Comparison of ENCODE assay signal across 15 cellular contexts in genomic region chr18:406677-407076, GRCh38.
DNase-seq lines count a peak whose midpoint lies in the region; ATAC-seq and TF ChIP-seq lines count a peak whose summit lies in the region.
"Had no signal": no experiment of that assay in that cellular context is flagged by ENCODE, and none has a peak within 500 bp of the region (broad histone marks: within the 10 kb centered on the region; RNA-seq: fewer than 3 reads in every experiment).

No MANE protein-coding gene starts in this region.

- H3K4me1 Mint-ChIP-seq in osteocyte (ENCODE audit: unreplicated experiment): peaks cover 24% of the 10 kb centered on the region
- H3K4me1 Mint-ChIP-seq: CD4-positive, alpha-beta memory T cell; H9 had no signal

- DNase-seq in SK-N-MC (ENCODE audit: low read depth, low spot score) (no peak), mesendoderm (no peak), osteocyte (ENCODE audit: extremely low spot score, unreplicated experiment) (no peak), HuH-7 (ENCODE audit: low spot score) (no peak), prostate gland (ENCODE audit: low spot score) (no peak), DMS53 treated with DMSO at 0.1 percent for 48 hours (lab: John Stamatoyannopoulos, UW; ENCODE audit: unreplicated experiment) (no peak)
- DNase-seq: BE2C; CD4-positive, alpha-beta memory T cell; DMS79 treated with DMSO at 0.1 percent for 48 hours; EL; GOT3; H9 had no signal

- H4K5ac ChIP-seq in mesendoderm (ENCODE audit: low read length): no peak overlapping the region

- H3K27me3 Mint-ChIP-seq in osteocyte (ENCODE audit: unreplicated experiment): no peaks in the 10 kb centered on the region

- H3K4me1 ChIP-seq in ACC112 (ENCODE audit: control insufficient read depth, insufficient read depth, low read length, unreplicated experiment): peaks cover 22% of the 10 kb centered on the region
- H3K4me1 ChIP-seq in mesendoderm (ENCODE audit: control insufficient read depth, low read depth, low read length): no peaks in the 10 kb centered on the region
- no peaks in the 10 kb centered on the region for H3K4me1 ChIP-seq in prostate gland (replicated peaks)
- H3K4me1 ChIP-seq: BE2C had no signal

- no peak overlapping the region for H3K4ac ChIP-seq in mesendoderm (ENCODE audit: low read depth, low read length)

- H3K4me2 ChIP-seq in mesendoderm (ENCODE audit: low read length): no peak overlapping the region

- no peak overlapping the region for H2BK15ac ChIP-seq in mesendoderm (replicated peaks; ENCODE audit: low read depth)

- no peak overlapping the region for H3K9ac ChIP-seq in SK-N-MC (ENCODE audit: insufficient read length)
- no peak overlapping the region for H3K9ac ChIP-seq in mesendoderm (ENCODE audit: low read length)

- H4K8ac ChIP-seq in mesendoderm (ENCODE audit: low read depth, low read length): no peak overlapping the region

- H3K79me1 ChIP-seq in mesendoderm (ENCODE audit: low read length): peaks cover 2% of the 10 kb centered on the region

- H2AFZ ChIP-seq in ACC112 (ENCODE audit: low read length, unreplicated experiment): no peak overlapping the region

- ATAC-seq in GM21723 (IDR thresholded peaks at IDR 0.05; ENCODE audit: unreplicated experiment): no peak

- TF ChIP-seq CTCF in osteocyte (IDR thresholded peaks at IDR 0.05) (no peak), prostate gland (IDR thresholded peaks at IDR 0.05) (no peak)

- H3K36me3 ChIP-seq in ACC112 (ENCODE audit: insufficient read depth, low read length) (no peaks in the 10 kb centered on the region), SK-N-MC (ENCODE audit: insufficient read depth, low read length) (no peaks in the 10 kb centered on the region), mesendoderm (ENCODE audit: control insufficient read depth, insufficient read depth, low read length) (no peaks in the 10 kb centered on the region), prostate gland (no peaks in the 10 kb centered on the region)
- H3K36me3 ChIP-seq: BE2C had no signal

- H3K36me3 Mint-ChIP-seq in osteocyte (ENCODE audit: unreplicated experiment): peaks cover 25% of the 10 kb centered on the region

- H3K4me3 ChIP-seq in ACC112 (ENCODE audit: low read depth, low read length) (no peak overlapping the region), SK-N-MC (no peak overlapping the region; the same call in 1 of the 2 replicates), mesendoderm (ENCODE audit: low read length) (no peak overlapping the region), prostate gland (no peak overlapping the region)

- H3K18ac ChIP-seq in mesendoderm (ENCODE audit: low read length): no peak overlapping the region

- H3K4me3 Mint-ChIP-seq in osteocyte (ENCODE audit: unreplicated experiment): no peak overlapping the region
- H3K4me3 Mint-ChIP-seq: CD4-positive, alpha-beta memory T cell; H9 had no signal

- H3K56ac ChIP-seq in mesendoderm (ENCODE audit: low read length): no peak overlapping the region

- H3K27me3 ChIP-seq in ACC112 (ENCODE audit: insufficient read depth, low read length) (no peaks in the 10 kb centered on the region), mesendoderm (ENCODE audit: insufficient read depth, low read length, poor library complexity) (no peaks in the 10 kb centered on the region), prostate gland (replicated peaks; ENCODE audit: insufficient read depth) (no peaks in the 10 kb centered on the region)
- H3K27me3 ChIP-seq: BE2C had no signal

- no CpG with 5 or more reads among the region's 6 CpGs for WGBS in mesendoderm (ENCODE audit: extremely low coverage, insufficient coverage, low lambda C conversion rate)
- WGBS in prostate gland: 59% methylated on average over 6 of the region's 6 CpGs

- H3K23ac ChIP-seq in mesendoderm (ENCODE audit: low read length): peak overlapping the region; percentile 15

- intact Hi-C loops in prostate gland (cut with DNase I): no loop called here

- no peak overlapping the region for H2AK5ac ChIP-seq in mesendoderm (ENCODE audit: low read length)

- H2BK120ac ChIP-seq in mesendoderm (ENCODE audit: low read depth, low read length): no peak overlapping the region

- H3K9me3 Mint-ChIP-seq in osteocyte (ENCODE audit: unreplicated experiment): peaks cover 6% of the 10 kb centered on the region

- TF ChIP-seq POLR2A in prostate gland (IDR thresholded peaks at IDR 0.05): no peak

- no peak overlapping the region for H2BK5ac ChIP-seq in mesendoderm (ENCODE audit: low read length)

- H3K27ac ChIP-seq in ACC112 (ENCODE audit: low read depth, low read length): peak overlapping the region; percentile 62
- peak overlapping the region; percentile 79 for H3K27ac ChIP-seq in SK-N-MC
- no peak overlapping the region for H3K27ac ChIP-seq in mesendoderm (ENCODE audit: low read depth, low read length)
- H3K27ac ChIP-seq in prostate gland: no peak overlapping the region
- H3K27ac ChIP-seq: C4-2B had no signal

- H3K27ac Mint-ChIP-seq in osteocyte (ENCODE audit: unreplicated experiment): peak overlapping the region; percentile 53
- H3K27ac Mint-ChIP-seq: CD4-positive, alpha-beta memory T cell; H9 had no signal

- H3K79me2 ChIP-seq in ACC112 (ENCODE audit: control insufficient read depth, insufficient read depth, low read length, unreplicated experiment) (no peaks in the 10 kb centered on the region), mesendoderm (ENCODE audit: control insufficient read depth, insufficient read depth, low read length) (no peaks in the 10 kb centered on the region)

- no peaks in the 10 kb centered on the region for H3K9me3 ChIP-seq in SK-N-MC (ENCODE audit: low read depth, low read length)
- no peaks in the 10 kb centered on the region for H3K9me3 ChIP-seq in prostate gland
- H3K9me3 ChIP-seq: BE2C had no signal

Comparison
In these comparisons a context has a peak if more than half of its experiments do, and no peak if none do; other contexts are left out.
1. H3K27ac ChIP-seq: peak in ACC112 (single experiment) and SK-N-MC (single experiment); none in mesendoderm (single experiment) and prostate gland (0 of 2).